8 cellular contexts compared by ENCODE assay signal in genomic region chr3:16849795-16850194, GRCh38. TPM values are rescaled to one million over a fixed set of nuclear protein-coding genes. Genes with fewer than 3 reads are reported as not detected.
DNase-seq lines count a peak whose midpoint lies in the region; ATAC-seq and TF ChIP-seq lines count a peak whose summit lies in the region.

No MANE protein-coding gene starts in this region.

- DNase-seq in MCF 10A (ENCODE audit: unreplicated experiment): peak; percentile 29
- no peak for DNase-seq in mammary epithelial cell
- DNase-seq in activated B cell treated with CpG ODN at 0.5 μM for 24 hours: no peak
- no peak for DNase-seq in heart right ventricle
- DNase-seq in thoracic aorta (ENCODE audit: low spot score): no peak
- DNase-seq in stimulated activated CD8-positive, alpha-beta memory T cell treated with anti-CD3 and anti-CD28 coated beads, Interleukin-4, amount 100 ng/mL, for 48 hours: no peak
- DNase-seq in HUDEP-2 (lab: John Stamatoyannopoulos, UW; ENCODE audit: unreplicated experiment in 76 of 76): no peak

- no peak for TF ChIP-seq CTCF in MCF 10A (IDR thresholded peaks at IDR 0.05; ENCODE audit: unreplicated experiment)
- TF ChIP-seq CTCF in mammary epithelial cell (conservative IDR thresholded peaks at IDR 0.05 in 1 of 2, IDR thresholded peaks at IDR 0.05 in 1 of 2; ENCODE audit: extremely low read depth in 1 of 2, insufficient read depth in 1 of 2, low read depth in 1 of 2, low read length in 2 of 2): no peak
- TF ChIP-seq CTCF in activated B cell treated with CpG ODN at 0.5 μM for 24 hours (IDR thresholded peaks at IDR 0.05): no peak
- TF ChIP-seq CTCF in heart right ventricle (IDR thresholded peaks at IDR 0.05): no peak
- TF ChIP-seq CTCF in thoracic aorta (IDR thresholded peaks at IDR 0.05): no peak

- H3K4me1 ChIP-seq in mammary epithelial cell (ENCODE audit: insufficient read depth, low read length) (no peaks in the 10 kb centered on the region), heart right ventricle (peaks cover 4 to 45% (median 10%) of the 10 kb centered on the region in 9 donors), thoracic aorta (ENCODE audit: control insufficient read depth in 1 of 2, low read depth in 2 of 2) (peaks cover 0 to 18% of the 10 kb centered on the region in 2 donors)

- no peak overlapping the region for H3K27ac Mint-ChIP-seq in MCF 10A (ENCODE audit: low read depth, unreplicated experiment)
- peak overlapping the region; percentile 78 for H3K27ac Mint-ChIP-seq in activated B cell treated with CpG ODN at 0.5 μM for 24 hours

- no peaks in the 10 kb centered on the region for H3K9me3 ChIP-seq in mammary epithelial cell (replicated peaks; ENCODE audit: insufficient read depth, low read length)
- H3K9me3 ChIP-seq in heart right ventricle: no peaks in the 10 kb centered on the region
- H3K9me3 ChIP-seq in thoracic aorta: no peaks in the 10 kb centered on the region

- H2AFZ ChIP-seq in mammary epithelial cell (ENCODE audit: low read depth, low read length): no peak overlapping the region

- H3K4me3 ChIP-seq in mammary epithelial cell (replicated peaks in 1 of 3; ENCODE audit: insufficient read depth in 1 of 3, low read depth in 2 of 3, low read length in 3 of 3) (no peak overlapping the region), heart right ventricle (peak overlapping the region in 3 of 10 donors; percentile 11 to 23 (median 12)), thoracic aorta (peak overlapping the region; percentile 40)

- H3K9me3 Mint-ChIP-seq in MCF 10A (ENCODE audit: unreplicated experiment) (peaks cover 8% of the 10 kb centered on the region), activated B cell treated with CpG ODN at 0.5 μM for 24 hours (no peaks in the 10 kb centered on the region)

- H3K79me2 ChIP-seq in mammary epithelial cell (ENCODE audit: insufficient read depth, low read length): no peaks in the 10 kb centered on the region

- peaks cover 4% of the 10 kb centered on the region for H3K27me3 ChIP-seq in mammary epithelial cell (ENCODE audit: insufficient read depth, low read length)
- H3K27me3 ChIP-seq in heart right ventricle: no peaks in the 10 kb centered on the region
- H3K27me3 ChIP-seq in thoracic aorta (replicated peaks; ENCODE audit: insufficient read depth): no peaks in the 10 kb centered on the region

- H3K36me3 ChIP-seq in mammary epithelial cell (ENCODE audit: insufficient read depth, low read length) (no peaks in the 10 kb centered on the region), heart right ventricle (no peaks in the 10 kb centered on the region), thoracic aorta (no peaks in the 10 kb centered on the region)

- no peak overlapping the region for H3K4me2 ChIP-seq in mammary epithelial cell (ENCODE audit: insufficient read depth, low read depth, low read length)

- H3K27ac ChIP-seq in mammary epithelial cell (ENCODE audit: insufficient read depth, low read depth, low read length) (no peak overlapping the region), heart right ventricle (peak overlapping the region in 8 of 10 donors; percentile 18 to 79 (median 56)), thoracic aorta (peak overlapping the region in 1 of 2 donors; percentile 23)

- dilution Hi-C loops in mammary epithelial cell (cut with HindIII; ENCODE audit: low sequenced_read_pairs): no loop called here

- ATAC-seq in activated B cell treated with CpG ODN at 0.5 μM for 24 hours (ENCODE audit: low read depth) (peak; percentile 41), heart right ventricle (peak; percentile 22 to 85 (median 70)), thoracic aorta (ENCODE audit: insufficient number of reproducible peaks, low FRiP score, low read depth) (peak; percentile 78), HG02840 (IDR thresholded peaks at IDR 0.05; ENCODE audit: low FRiP score, unreplicated experiment) (no peak)

- BruUV-seq in MCF 10A (replicated peaks; lab: Mats Ljungman, UMichigan): no TSS peak
- no TSS peak for BruUV-seq in mammary epithelial cell (replicated peaks; lab: Mats Ljungman, UMichigan)

- POLR2A ChIA-PET in MCF 10A (lab: Yijun Ruan, JAX): no interaction called here
- POLR2A ChIA-PET in activated B cell treated with CpG ODN at 0.5 μM for 24 hours (lab: Charles Lee): interaction anchor here (0.9 to 1.9 kb wide), 4 partner anchors 9 to 40 kb away, joined by 3 to 9 read pairs (median 5); partner anchors contain the start of gene PLCL2

- in situ Hi-C loops in mammary epithelial cell (cut with MboI; ENCODE audit: low sequenced_read_pairs in 2 of 2): no loop called here

- WGBS in mammary epithelial cell (ENCODE audit: low coverage, missing lambda C conversion rate): 64% methylated on average over 2 of the region's 3 CpGs
- 26 to 36% methylated on average over 3 of the region's 3 CpGs for WGBS in heart right ventricle, 2 donors

- intact Hi-C loops in MCF 10A (cut with micrococcal nuclease): no loop called here
- intact Hi-C loops in mammary epithelial cell (cut with micrococcal nuclease): no loop called here
- intact Hi-C loops in activated B cell treated with CpG ODN at 0.5 μM for 24 hours (cut with micrococcal nuclease): no loop called here
- intact Hi-C loops in heart right ventricle (cut with DNase I): no loop called here

- CTCF ChIA-PET in MCF 10A (lab: Yijun Ruan, JAX) (interaction anchor here (0.7 kb wide), 1 partner anchor 134 kb away, joined by 3 read pairs; no protein-coding TSS in a partner anchor), mammary epithelial cell (lab: Charles Lee; ENCODE audit: low non-redundant PET) (no interaction called here), activated B cell treated with CpG ODN at 0.5 μM for 24 hours (lab: Charles Lee) (no interaction called here)

- peaks cover 4% of the 10 kb centered on the region for H3K36me3 Mint-ChIP-seq in MCF 10A (ENCODE audit: insufficient read depth, unreplicated experiment)
- no peaks in the 10 kb centered on the region for H3K36me3 Mint-ChIP-seq in activated B cell treated with CpG ODN at 0.5 μM for 24 hours (ENCODE audit: low read depth)

- no peaks in the 10 kb centered on the region for H4K20me1 ChIP-seq in mammary epithelial cell (ENCODE audit: insufficient read depth, low read length)

- H3K27me3 Mint-ChIP-seq in MCF 10A (ENCODE audit: insufficient read depth, unreplicated experiment) (peaks cover 45% of the 10 kb centered on the region), activated B cell treated with CpG ODN at 0.5 μM for 24 hours (no peaks in the 10 kb centered on the region)

- H3K4me1 Mint-ChIP-seq in MCF 10A (ENCODE audit: insufficient read depth, unreplicated experiment): no peaks in the 10 kb centered on the region
- H3K4me1 Mint-ChIP-seq in activated B cell treated with CpG ODN at 0.5 μM for 24 hours: peaks cover 26% of the 10 kb centered on the region

- H3K4me3 Mint-ChIP-seq in MCF 10A (ENCODE audit: unreplicated experiment) (no peak overlapping the region), activated B cell treated with CpG ODN at 0.5 μM for 24 hours (peak overlapping the region; percentile 65)

- no peak overlapping the region for H3K9ac ChIP-seq in mammary epithelial cell (ENCODE audit: insufficient read depth, low read length)

RNA-seq across cellular contexts. Expression of gene PLCL2, which starts 35.0 kb away (rescaled TPM):
- total RNA-seq in MCF 10A (2022): 0.17 and 0.51 TPM in 2 replicates
- under 1 TPM; 0.28 to 0.33 TPM for total RNA-seq in mammary epithelial cell
- 0.15 TPM for polyA plus RNA-seq in mammary epithelial cell
- not detected for polyA minus RNA-seq in mammary epithelial cell
- 33.3 and 40.0 TPM in 2 replicates for total RNA-seq in activated B cell treated with CpG ODN at 0.5 μM for 24 hours
- 10 to 100 TPM; 35.5 to 79.8 (median 57.0) TPM for total RNA-seq in heart right ventricle
- 10 to 100 TPM in 1 of 2 donors, 1 to 10 TPM in 1; 8.7 to 12.8 TPM for polyA plus RNA-seq in heart right ventricle
- total RNA-seq in thoracic aorta: 10 to 100 TPM in 1 of 2 donors, 1 to 10 TPM in 1; 6.9 to 17.1 TPM
